ENCODE assay signal across 22 cellular contexts in the genomic region with DNA sequence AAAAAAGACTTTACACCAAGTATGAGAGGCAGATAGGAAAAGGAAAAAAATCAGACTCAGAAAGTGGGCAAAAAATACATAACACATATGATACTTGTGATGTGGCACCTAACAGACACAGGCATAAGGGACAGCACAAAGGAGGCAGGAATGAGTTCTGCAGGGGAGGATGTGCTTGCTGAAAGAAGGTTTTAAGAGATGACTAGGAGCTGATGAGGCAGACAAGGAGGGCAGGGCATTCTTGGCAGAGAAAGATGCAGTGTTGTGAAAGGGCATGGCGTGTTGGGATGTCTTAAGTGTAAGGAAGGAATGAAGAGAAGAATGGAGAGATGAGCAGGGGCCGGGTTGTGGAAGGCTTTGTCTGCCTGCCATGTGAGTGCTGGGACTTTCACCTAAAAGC. TPM values are rescaled to one million over a fixed set of nuclear protein-coding genes. Genes with fewer than 3 reads are reported as not detected.
DNase-seq lines count a peak whose midpoint lies in the region; ATAC-seq and TF ChIP-seq lines count a peak whose summit lies in the region.
"Had no signal": no experiment of that assay in that cellular context is flagged by ENCODE, and none has a peak within 500 bp of the region (broad histone marks: within the 10 kb centered on the region; RNA-seq: fewer than 3 reads in every experiment).

No MANE protein-coding gene starts in this region.

- no peaks in the 10 kb centered on the region for H3K36me3 ChIP-seq in neural progenitor cell
- H3K36me3 ChIP-seq: adrenal gland, HAP-1, right lobe of liver had no signal

- H3K4me3 ChIP-seq in choroid plexus epithelial cell (ENCODE audit: low read depth, low read length) (no peak overlapping the region), neural progenitor cell (no peak overlapping the region)
- H3K4me3 ChIP-seq: adrenal gland, coronary artery, HAP-1, right lobe of liver had no signal

- H3K9me3 ChIP-seq in neural progenitor cell (ENCODE audit: low read depth) = no peaks in the 10 kb centered on the region
- H3K9me3 ChIP-seq: adrenal gland, HAP-1, right lobe of liver had no signal

- no peak overlapping the region for H3K4me3 Mint-ChIP-seq in neural progenitor cell
- H3K4me3 Mint-ChIP-seq: activated T-cell treated with anti-CD3 and anti-CD28 coated beads, Interleukin-2, amount 50 U/mL, for 4 hours; CD4-positive, alpha-beta memory T cell had no signal

- no peak overlapping the region for H3K4me2 ChIP-seq in neural progenitor cell

- peak overlapping the region; percentile 57 for H2AFZ ChIP-seq in neural progenitor cell (replicated peaks)

- H3K9ac ChIP-seq in neural progenitor cell = no peak overlapping the region

- no peaks in the 10 kb centered on the region for H3K4me1 Mint-ChIP-seq in neural progenitor cell
- H3K4me1 Mint-ChIP-seq: CD4-positive, alpha-beta memory T cell had no signal

- no peak overlapping the region for H3K27ac Mint-ChIP-seq in neural progenitor cell
- H3K27ac Mint-ChIP-seq: CD4-positive, alpha-beta memory T cell had no signal

- H3K36me3 Mint-ChIP-seq in neural progenitor cell = no peaks in the 10 kb centered on the region
- H3K36me3 Mint-ChIP-seq: CD4-positive, alpha-beta memory T cell had no signal

- no peak overlapping the region for H3K27ac ChIP-seq in neural progenitor cell
- H3K27ac ChIP-seq: adrenal gland, coronary artery, right lobe of liver had no signal

- TF ChIP-seq POLR2A in GM18505 (IDR thresholded peaks at IDR 0.05; ENCODE audit: borderline replicate concordance, extremely low read depth, insufficient read depth, insufficient read length) = no peak

- DNase-seq in EL = peak; percentile 53
- peak; percentile 22 for DNase-seq in LHCN-M2 (ENCODE audit: low read depth)
- peak; percentile 49 for DNase-seq in choroid plexus epithelial cell (ENCODE audit: low read depth)
- DNase-seq in neural progenitor cell (ENCODE audit: low spot score) = no peak
- DNase-seq in iPS-NIHi7 (ENCODE audit: extremely low spot score) = no peak
- DNase-seq: activated CD4-positive, alpha-beta T cell treated with anti-CD3 and anti-CD28 coated beads for 4 hours; activated T-cell treated with anti-CD3 and anti-CD28 coated beads, Interleukin-2, amount 50 U/mL, for 4 hours; adrenal gland; CD4-positive, alpha-beta memory T cell; NCI-H2081 treated with DMSO at 0.1 percent for 48 hours; NCI-H774; right lobe of liver; stimulated activated CD4-positive, alpha-beta T cell treated with anti-CD3 and anti-CD28 coated beads, Interleukin-4, amount 100 ng/mL, for 1 hour; T-helper 2 cell; trophoblast cell had no signal

- H3K4me1 ChIP-seq in neural progenitor cell = no peaks in the 10 kb centered on the region
- H3K4me1 ChIP-seq: adrenal gland, right lobe of liver had no signal

- H3K79me2 ChIP-seq in neural progenitor cell (ENCODE audit: low read depth) = no peaks in the 10 kb centered on the region

- TF ChIP-seq CTCF in choroid plexus epithelial cell (conservative IDR thresholded peaks at IDR 0.05; ENCODE audit: low read depth, low read length) = no peak
- TF ChIP-seq CTCF in neural progenitor cell (IDR thresholded peaks at IDR 0.05) = no peak

- H3F3A ChIP-seq in neural progenitor cell (ENCODE audit: low read depth) = no peaks in the 10 kb centered on the region

- no peaks in the 10 kb centered on the region for H3K9me3 Mint-ChIP-seq in neural progenitor cell
- H3K9me3 Mint-ChIP-seq: activated T-cell treated with anti-CD3 and anti-CD28 coated beads, Interleukin-2, amount 50 U/mL, for 4 hours had no signal

- no peaks in the 10 kb centered on the region for H3K27me3 ChIP-seq in neural progenitor cell
- H3K27me3 ChIP-seq: adrenal gland, right lobe of liver had no signal

- ATAC-seq in GM21360 (IDR thresholded peaks at IDR 0.05; ENCODE audit: unreplicated experiment) = no peak
- no peak for ATAC-seq in HG03135 (IDR thresholded peaks at IDR 0.05; ENCODE audit: unreplicated experiment)
- no peak for ATAC-seq in GM18505 (IDR thresholded peaks at IDR 0.05; ENCODE audit: unreplicated experiment)
- ATAC-seq: activated T-cell treated with anti-CD3 and anti-CD28 coated beads, Interleukin-2, amount 50 U/mL, for 4 hours; right lobe of liver had no signal

- H3K27me3 Mint-ChIP-seq in neural progenitor cell (ENCODE audit: insufficient read depth, low read depth) = peaks cover 2% of the 10 kb centered on the region

- no peaks in the 10 kb centered on the region for H4K20me1 ChIP-seq in neural progenitor cell (ENCODE audit: low read depth)

RNA-seq across cellular contexts. Expression of a gene that starts 49.7 kb away (rescaled TPM):
- total RNA-seq in LHCN-M2 (2014; rRNA removed) (0.52 and 0.90 TPM in 2 replicates), neural progenitor cell (ENCODE audit: low replicate concordance) (2.0 and 3.0 TPM in 2 replicates)
- polyA plus RNA-seq in LHCN-M2 (2012) = 0.19 TPM
- polyA plus RNA-seq: neural cell had no signal

RNA-seq across cellular contexts. Expression of a gene that starts 50.1 kb away (rescaled TPM):
- total RNA-seq in LHCN-M2 (2014; rRNA removed) (0.06 and 0.63 TPM in 2 replicates), neural progenitor cell (ENCODE audit: low replicate concordance) (3.6 and 4.1 TPM in 2 replicates)
- 0.02 TPM for polyA plus RNA-seq in LHCN-M2 (2012)
- total RNA-seq: lung microvascular endothelial cell had no signal
- polyA plus RNA-seq: CD4-positive, alpha-beta memory T cell had no signal

RNA-seq across cellular contexts. Expression of a gene that starts 50.3 kb away (rescaled TPM):
- 45.1 and 48.0 TPM in 2 replicates for total RNA-seq in LHCN-M2 (2014; rRNA removed)
- polyA plus RNA-seq in LHCN-M2 (2012) = 14.6 TPM
- total RNA-seq in neural progenitor cell (ENCODE audit: low replicate concordance) = 46.1 and 68.0 TPM in 2 replicates

Comparison
In these comparisons a context has a peak if more than half of its experiments do, and no peak if none do; other contexts are left out.
1. DNase-seq: peak in EL (single experiment), LHCN-M2 (single experiment) and choroid plexus epithelial cell (single experiment); none in neural progenitor cell (single experiment) and iPS-NIHi7 (single experiment).